ENCODE assay signal across 1 cellular context in the genomic region with DNA sequence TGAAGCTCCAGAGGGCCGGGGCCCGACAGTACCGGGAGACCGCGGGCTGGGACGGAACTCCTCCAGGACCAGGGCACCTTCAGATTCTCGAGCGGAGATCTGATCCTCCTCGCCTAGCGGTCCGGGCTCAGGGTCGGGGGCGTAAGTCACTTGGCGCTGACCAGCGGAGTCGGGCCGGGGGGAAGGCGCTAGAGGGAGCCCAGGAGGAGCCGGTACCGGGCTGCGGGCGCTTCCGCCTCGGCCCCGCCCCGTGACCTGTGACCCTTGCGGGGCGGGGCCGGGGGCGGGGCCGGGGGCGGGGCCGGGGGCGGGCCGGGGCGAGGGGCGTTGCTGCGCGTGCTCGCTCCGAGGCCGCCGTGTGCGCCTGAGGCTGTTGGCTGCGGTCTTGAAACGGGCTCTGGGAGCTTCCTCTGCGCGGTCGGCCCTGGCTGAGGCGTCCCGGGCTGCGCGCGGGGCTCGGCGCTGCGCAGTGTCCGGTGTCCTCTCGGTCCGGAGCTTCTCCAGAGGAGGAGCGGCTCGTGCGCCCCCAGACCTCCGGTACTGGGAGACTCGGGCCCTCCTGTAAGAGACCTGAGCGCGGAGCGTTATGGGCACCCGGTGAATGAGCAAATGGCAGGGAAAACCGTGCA.
TF ChIP-seq lines count a peak whose summit lies in the region.

Gene ARSA, minus strand, starts transcription at position 239 of the 629 bp plus-strand sequence. CDS start 373 bp downstream, outside the sequence.

TF ChIP-seq in HepG2, 621 proteins besides CTCF, POLR2A, EP300 and RAD21 (continued from another document and continues in another):
- TF ChIP-seq, protein P1, sequence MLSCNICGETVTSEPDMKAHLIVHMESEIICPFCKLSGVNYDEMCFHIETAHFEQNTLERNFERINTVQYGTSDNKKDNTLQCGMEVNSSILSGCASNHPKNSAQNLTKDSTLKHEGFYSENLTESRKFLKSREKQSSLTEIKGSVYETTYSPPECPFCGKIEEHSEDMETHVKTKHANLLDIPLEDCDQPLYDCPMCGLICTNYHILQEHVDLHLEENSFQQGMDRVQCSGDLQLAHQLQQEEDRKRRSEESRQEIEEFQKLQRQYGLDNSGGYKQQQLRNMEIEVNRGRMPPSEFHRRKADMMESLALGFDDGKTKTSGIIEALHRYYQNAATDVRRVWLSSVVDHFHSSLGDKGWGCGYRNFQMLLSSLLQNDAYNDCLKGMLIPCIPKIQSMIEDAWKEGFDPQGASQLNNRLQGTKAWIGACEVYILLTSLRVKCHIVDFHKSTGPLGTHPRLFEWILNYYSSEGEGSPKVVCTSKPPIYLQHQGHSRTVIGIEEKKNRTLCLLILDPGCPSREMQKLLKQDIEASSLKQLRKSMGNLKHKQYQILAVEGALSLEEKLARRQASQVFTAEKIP (CRISPR knock-in tag; IDR thresholded peaks at IDR 0.05; ENCODE audit: borderline replicate concordance): no peak
- TF ChIP-seq ZBTB7B (CRISPR knock-in tag; IDR thresholded peaks at IDR 0.05) (no peak), ZNF589 (CRISPR knock-in tag; conservative IDR thresholded peaks at IDR 0.05) (no peak), SP5 (CRISPR knock-in tag; IDR thresholded peaks at IDR 0.05; ENCODE audit: borderline replicate concordance, low read depth) (no peak), ZNF562 (CRISPR knock-in tag; IDR thresholded peaks at IDR 0.05; ENCODE audit: borderline replicate concordance) (no peak), SRY (CRISPR knock-in tag; IDR thresholded peaks at IDR 0.05) (no peak), ZNF577 (CRISPR knock-in tag; IDR thresholded peaks at IDR 0.05; ENCODE audit: borderline replicate concordance, low read depth) (no peak), ATF5 (CRISPR knock-in tag; IDR thresholded peaks at IDR 0.05; ENCODE audit: low read depth) (no peak), ZBTB42 (CRISPR knock-in tag; IDR thresholded peaks at IDR 0.05) (0 out of 2 replicates have a peak, but pooled peaks have one; percentile 24), ZNF12 (CRISPR knock-in tag; IDR thresholded peaks at IDR 0.05) (no peak), ZFP90 (CRISPR knock-in tag; IDR thresholded peaks at IDR 0.05; ENCODE audit: borderline replicate concordance) (peak; percentile 84; the same call in 1 of the 2 replicates), ETV5 (CRISPR knock-in tag; IDR thresholded peaks at IDR 0.05; ENCODE audit: borderline replicate concordance) (no peak), RFX5 (IDR thresholded peaks at IDR 0.05; ENCODE audit: low read depth, low read length) (no peak), ZNF564 (CRISPR knock-in tag; IDR thresholded peaks at IDR 0.05) (no peak), ZNF629 (CRISPR knock-in tag; conservative IDR thresholded peaks at IDR 0.05) (no peak), ZNF121 (CRISPR knock-in tag; IDR thresholded peaks at IDR 0.05) (no peak), NFRKB (IDR thresholded peaks at IDR 0.05) (no peak), EHMT2 (IDR thresholded peaks at IDR 0.05; ENCODE audit: borderline replicate concordance, low read depth, low read length) (no peak), CENPBD1 (CRISPR knock-in tag; IDR thresholded peaks at IDR 0.05; ENCODE audit: borderline replicate concordance, low read depth) (no peak; the same call in 1 of the 2 replicates), NAIF1 (CRISPR knock-in tag; IDR thresholded peaks at IDR 0.05; ENCODE audit: borderline replicate concordance) (no peak), ZNF256 (CRISPR knock-in tag; conservative IDR thresholded peaks at IDR 0.05) (no peak), GZF1 (CRISPR knock-in tag; IDR thresholded peaks at IDR 0.05) (no peak; the same call in 1 of the 2 replicates), SP2 (CRISPR knock-in tag; IDR thresholded peaks at IDR 0.05) (no peak), ZBTB33 (CRISPR knock-in tag; IDR thresholded peaks at IDR 0.05) (no peak), GABPB1 (CRISPR knock-in tag; IDR thresholded peaks at IDR 0.05) (peak; percentile 77), ELF3 (CRISPR knock-in tag; IDR thresholded peaks at IDR 0.05) (peak; percentile 38; the same call in 1 of the 2 replicates), FUBP1 (CRISPR knock-in tag; IDR thresholded peaks at IDR 0.05; ENCODE audit: borderline replicate concordance) (no peak), ZNF335 (CRISPR knock-in tag; IDR thresholded peaks at IDR 0.05) (no peak), ZSCAN22 (CRISPR knock-in tag; IDR thresholded peaks at IDR 0.05) (no peak), ZBTB46 (CRISPR knock-in tag; IDR thresholded peaks at IDR 0.05; ENCODE audit: borderline replicate concordance) (no peak), ZNF691 (CRISPR knock-in tag; IDR thresholded peaks at IDR 0.05; ENCODE audit: borderline replicate concordance, low read depth) (no peak; the same call in 1 of the 2 replicates), ZBTB3 (CRISPR knock-in tag; IDR thresholded peaks at IDR 0.05; ENCODE audit: borderline replicate concordance, low read depth) (no peak), ZNF383 (CRISPR knock-in tag; IDR thresholded peaks at IDR 0.05; ENCODE audit: borderline replicate concordance) (no peak), ZNF253 (CRISPR knock-in tag; IDR thresholded peaks at IDR 0.05; ENCODE audit: borderline replicate concordance) (no peak), ZSCAN5A (CRISPR knock-in tag; IDR thresholded peaks at IDR 0.05; ENCODE audit: borderline replicate concordance) (no peak), IKZF4 (CRISPR knock-in tag; IDR thresholded peaks at IDR 0.05; ENCODE audit: borderline replicate concordance, low read depth, not compliant biosample characterization) (no peak), ZNF83 (CRISPR knock-in tag; IDR thresholded peaks at IDR 0.05; ENCODE audit: borderline replicate concordance) (no peak)
- TF ChIP-seq, protein P2, sequence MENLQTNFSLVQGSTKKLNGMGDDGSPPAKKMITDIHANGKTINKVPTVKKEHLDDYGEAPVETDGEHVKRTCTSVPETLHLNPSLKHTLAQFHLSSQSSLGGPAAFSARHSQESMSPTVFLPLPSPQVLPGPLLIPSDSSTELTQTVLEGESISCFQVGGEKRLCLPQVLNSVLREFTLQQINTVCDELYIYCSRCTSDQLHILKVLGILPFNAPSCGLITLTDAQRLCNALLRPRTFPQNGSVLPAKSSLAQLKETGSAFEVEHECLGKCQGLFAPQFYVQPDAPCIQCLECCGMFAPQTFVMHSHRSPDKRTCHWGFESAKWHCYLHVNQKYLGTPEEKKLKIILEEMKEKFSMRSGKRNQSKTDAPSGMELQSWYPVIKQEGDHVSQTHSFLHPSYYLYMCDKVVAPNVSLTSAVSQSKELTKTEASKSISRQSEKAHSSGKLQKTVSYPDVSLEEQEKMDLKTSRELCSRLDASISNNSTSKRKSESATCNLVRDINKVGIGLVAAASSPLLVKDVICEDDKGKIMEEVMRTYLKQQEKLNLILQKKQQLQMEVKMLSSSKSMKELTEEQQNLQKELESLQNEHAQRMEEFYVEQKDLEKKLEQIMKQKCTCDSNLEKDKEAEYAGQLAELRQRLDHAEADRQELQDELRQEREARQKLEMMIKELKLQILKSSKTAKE (CRISPR knock-in tag; IDR thresholded peaks at IDR 0.05; ENCODE audit: borderline replicate concordance): no peak
- TF ChIP-seq, protein P3, sequence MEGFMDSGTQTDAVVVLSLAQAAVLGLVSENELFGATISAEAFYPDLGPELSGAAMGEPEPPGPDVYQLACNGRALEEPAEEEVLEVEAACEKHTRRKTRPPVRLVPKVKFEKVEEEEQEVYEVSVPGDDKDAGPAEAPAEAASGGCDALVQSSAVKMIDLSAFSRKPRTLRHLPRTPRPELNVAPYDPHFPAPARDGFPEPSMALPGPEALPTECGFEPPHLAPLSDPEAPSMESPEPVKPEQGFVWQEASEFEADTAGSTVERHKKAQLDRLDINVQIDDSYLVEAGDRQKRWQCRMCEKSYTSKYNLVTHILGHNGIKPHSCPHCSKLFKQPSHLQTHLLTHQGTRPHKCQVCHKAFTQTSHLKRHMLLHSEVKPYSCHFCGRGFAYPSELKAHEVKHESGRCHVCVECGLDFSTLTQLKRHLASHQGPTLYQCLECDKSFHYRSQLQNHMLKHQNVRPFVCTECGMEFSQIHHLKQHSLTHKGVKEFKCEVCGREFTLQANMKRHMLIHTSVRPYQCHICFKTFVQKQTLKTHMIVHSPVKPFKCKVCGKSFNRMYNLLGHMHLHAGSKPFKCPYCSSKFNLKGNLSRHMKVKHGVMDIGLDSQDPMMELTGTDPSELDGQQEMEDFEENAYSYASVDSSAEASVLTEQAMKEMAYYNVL (CRISPR knock-in tag; IDR thresholded peaks at IDR 0.05; ENCODE audit: borderline replicate concordance): no peak
- TF ChIP-seq, protein P4, sequence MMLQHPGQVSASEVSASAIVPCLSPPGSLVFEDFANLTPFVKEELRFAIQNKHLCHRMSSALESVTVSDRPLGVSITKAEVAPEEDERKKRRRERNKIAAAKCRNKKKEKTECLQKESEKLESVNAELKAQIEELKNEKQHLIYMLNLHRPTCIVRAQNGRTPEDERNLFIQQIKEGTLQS (CRISPR knock-in tag; IDR thresholded peaks at IDR 0.05): no peak
- TF ChIP-seq, protein P5, sequence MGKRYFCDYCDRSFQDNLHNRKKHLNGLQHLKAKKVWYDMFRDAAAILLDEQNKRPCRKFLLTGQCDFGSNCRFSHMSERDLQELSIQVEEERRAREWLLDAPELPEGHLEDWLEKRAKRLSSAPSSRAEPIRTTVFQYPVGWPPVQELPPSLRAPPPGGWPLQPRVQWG (CRISPR knock-in tag; IDR thresholded peaks at IDR 0.05; ENCODE audit: borderline replicate concordance, low read depth): no peak
